Comparison of ENCODE assay signal across 14 cellular contexts in genomic region chr3:81565066-81565465, GRCh38.
A peak's percentile ranks its signal among the peaks of the same experiment; 100 is the strongest.
DNase-seq lines count a peak whose midpoint lies in the region; ATAC-seq, FAIRE-seq and TF ChIP-seq lines count a peak whose summit lies in the region.
"Had no signal": no experiment of that assay in that cellular context is flagged by ENCODE, and none has a peak within 500 bp of the region (broad histone marks: within the 10 kb centered on the region; RNA-seq: fewer than 3 reads in every experiment).

No MANE protein-coding gene starts in this region.

- no peak overlapping the region for H3K27ac ChIP-seq in PC-3 (ENCODE audit: low read length)
- H3K27ac ChIP-seq in keratinocyte (ENCODE audit: control insufficient read depth, insufficient read depth, low read length) = no peak overlapping the region
- H3K27ac ChIP-seq in lower lobe of right lung = no peak overlapping the region
- H3K27ac ChIP-seq: BLaER1 had no signal

- dilution Hi-C loops in keratinocyte (cut with MboI; ENCODE audit: extremely low pct_ligation_motif_present, low sequenced_read_pairs) = no loop called here

- FAIRE-seq in keratinocyte (lab: Jason Lieb, UNC) = peak; percentile 75
- FAIRE-seq: HTR-8/SVneo had no signal

- H3K4me2 ChIP-seq in PC-3 (ENCODE audit: low read length) (no peak overlapping the region), keratinocyte (ENCODE audit: control insufficient read depth, extremely low read depth, insufficient read depth, low read depth, low read length) (peak overlapping the region; percentile 18)
- H3K4me2 ChIP-seq: BLaER1 had no signal

- H3K27me3 ChIP-seq in PC-3 (ENCODE audit: low read length) (no peaks in the 10 kb centered on the region), keratinocyte (ENCODE audit: control insufficient read depth, extremely low read depth, insufficient read depth, low read length) (no peaks in the 10 kb centered on the region), lower lobe of right lung (ENCODE audit: low read depth) (no peaks in the 10 kb centered on the region)
- H3K27me3 ChIP-seq: BLaER1 had no signal

- TF ChIP-seq CTCF in PC-3 (conservative IDR thresholded peaks at IDR 0.05; ENCODE audit: low read depth, low read length) (no peak), epithelial cell of esophagus (IDR thresholded peaks at IDR 0.05; ENCODE audit: insufficient read depth, low read depth, low read length, missing control alignments) (no peak), keratinocyte (optimal IDR thresholded peaks at IDR 0.05 in 1 of 3, IDR thresholded peaks at IDR 0.05 in 1 of 3, conservative IDR thresholded peaks at IDR 0.05 in 1 of 3; ENCODE audit: extremely low read depth in 1 of 3, insufficient read depth in 2 of 3, low read length in 3 of 3) (no peak), lower lobe of right lung (IDR thresholded peaks at IDR 0.05) (no peak)

- no peaks in the 10 kb centered on the region for H3K9me1 ChIP-seq in keratinocyte (ENCODE audit: control insufficient read depth, extremely low read depth, insufficient read depth, low read length)

- H3K79me2 ChIP-seq in PC-3 (ENCODE audit: low read length) (no peaks in the 10 kb centered on the region), keratinocyte (ENCODE audit: control insufficient read depth, insufficient read depth, low read length) (no peaks in the 10 kb centered on the region)

- H3K4me3 ChIP-seq in PC-3 (ENCODE audit: low read length) = no peak overlapping the region
- H3K4me3 ChIP-seq in epithelial cell of esophagus (ENCODE audit: low read length) = no peak overlapping the region
- H3K4me3 ChIP-seq in keratinocyte (ENCODE audit: control insufficient read depth in 2 of 3, extremely low read depth in 1 of 3, insufficient read depth in 2 of 3, low read depth in 1 of 3, low read length in 3 of 3) = no peak overlapping the region
- no peak overlapping the region for H3K4me3 ChIP-seq in lower lobe of right lung
- H3K4me3 ChIP-seq: BLaER1 had no signal

- H3K36me3 ChIP-seq in PC-3 (ENCODE audit: low read depth, low read length) = no peaks in the 10 kb centered on the region
- H3K36me3 ChIP-seq in keratinocyte (ENCODE audit: control insufficient read depth in 2 of 2, extremely low read depth in 1 of 2, insufficient read depth in 2 of 2, low read length in 2 of 2) = peaks cover 0 to 1% of the 10 kb centered on the region in 2 experiments
- H3K36me3 ChIP-seq in lower lobe of right lung = no peaks in the 10 kb centered on the region

- ATAC-seq in PC-3 = peak; percentile 43
- ATAC-seq in lower lobe of right lung = no peak

- H3K9me3 ChIP-seq in PC-3 (ENCODE audit: low read length) = no peaks in the 10 kb centered on the region
- H3K9me3 ChIP-seq in keratinocyte (ENCODE audit: control insufficient read depth, low read depth, low read length) = no peaks in the 10 kb centered on the region
- no peaks in the 10 kb centered on the region for H3K9me3 ChIP-seq in lower lobe of right lung
- H3K9me3 ChIP-seq: BLaER1 had no signal

- no peaks in the 10 kb centered on the region for H3K9me2 ChIP-seq in PC-3 (replicated peaks; ENCODE audit: low read length)

- no peaks in the 10 kb centered on the region for H3F3A ChIP-seq in PC-3 (ENCODE audit: low read length, unreplicated experiment)

- POLR2A ChIA-PET in PC-3 (lab: Charles Lee; ENCODE audit: unreplicated experiment) = no interaction called here

- CTCF ChIA-PET in PC-3 (lab: Charles Lee) = no interaction called here

- intact Hi-C loops in PC-3 (cut with micrococcal nuclease) (no loop called here), lower lobe of right lung (cut with DNase I) (no loop called here)

- no peak overlapping the region for H2AFZ ChIP-seq in PC-3 (ENCODE audit: low read length)
- no peak overlapping the region for H2AFZ ChIP-seq in keratinocyte (ENCODE audit: control insufficient read depth, low read length)

- H4K20me1 ChIP-seq in PC-3 (ENCODE audit: low read length) = no peaks in the 10 kb centered on the region
- no peaks in the 10 kb centered on the region for H4K20me1 ChIP-seq in keratinocyte (ENCODE audit: control insufficient read depth, extremely low read depth, insufficient read depth, low read length)
- H4K20me1 ChIP-seq: BLaER1 had no signal

- H3K9ac ChIP-seq in PC-3 (ENCODE audit: low read length) (no peak overlapping the region), keratinocyte (ENCODE audit: control insufficient read depth, extremely low read depth, insufficient read depth, low read length) (no peak overlapping the region)
- H3K9ac ChIP-seq: BLaER1 had no signal

- DNase-seq in EH (ENCODE audit: low read depth) (peak; percentile 22), PC-3 (no peak), epithelial cell of esophagus (ENCODE audit: low read depth) (peak; percentile 38), keratinocyte (ENCODE audit: low read depth, low spot score) (no peak), NCI-H345 (lab: John Stamatoyannopoulos, UW) (no peak), NCI-H2196 (lab: John Stamatoyannopoulos, UW; ENCODE audit: unreplicated experiment) (no peak), lower lobe of right lung (no peak), mesenteric fat pad (ENCODE audit: low spot score) (no peak)
- DNase-seq: 8988T, AML-193, DMS53, HCEC 1CT had no signal

- no peaks in the 10 kb centered on the region for H3K4me1 ChIP-seq in PC-3 (ENCODE audit: insufficient read depth, low read length)
- peaks cover 8% of the 10 kb centered on the region for H3K4me1 ChIP-seq in keratinocyte (ENCODE audit: control insufficient read depth, extremely low read depth, insufficient read depth, low read length)
- H3K4me1 ChIP-seq in lower lobe of right lung = no peaks in the 10 kb centered on the region
- H3K4me1 ChIP-seq: BLaER1 had no signal

- BruUV-seq in PC-3 (replicated peaks; lab: Mats Ljungman, UMichigan) = no TSS peak

Comparison
In these comparisons a context has a peak if more than half of its experiments do, and no peak if none do; other contexts are left out.
1. DNase-seq: peak in EH (single experiment) and epithelial cell of esophagus (single experiment); none in PC-3 (single experiment), keratinocyte (single experiment), NCI-H345 (single experiment), NCI-H2196 (single experiment), lower lobe of right lung (single experiment) and mesenteric fat pad (single experiment).